Comparison of ENCODE assay signal across 1 cellular context in genomic region chr12:121796855-121797751, GRCh38.
TF ChIP-seq lines count a peak whose summit lies in the region.

No MANE protein-coding gene starts in this region.

TF ChIP-seq in HepG2, 621 proteins besides CTCF, POLR2A, EP300 and RAD21 (continued from another document and continues in another):
- TF ChIP-seq NFAT5 (CRISPR knock-in tag; IDR thresholded peaks at IDR 0.05) (no peak), KLF15 (CRISPR knock-in tag; IDR thresholded peaks at IDR 0.05; ENCODE audit: borderline replicate concordance) (peak; percentile 32; the same call in 1 of the 2 replicates), EED (CRISPR knock-in tag; IDR thresholded peaks at IDR 0.05) (no peak), ZMYM4 (CRISPR knock-in tag; IDR thresholded peaks at IDR 0.05) (no peak; the same call in none of the 2 replicates), AGO2 (optimal IDR thresholded peaks at IDR 0.05; ENCODE audit: low read depth, low read length) (peak; percentile 92), HNF4A (CRISPR knock-in tag; IDR thresholded peaks at IDR 0.05) (peak; percentile 92), TEAD2 (CRISPR knock-in tag; IDR thresholded peaks at IDR 0.05) (no peak), CERS6 (CRISPR knock-in tag; IDR thresholded peaks at IDR 0.05) (no peak), GPN1 (CRISPR knock-in tag; IDR thresholded peaks at IDR 0.05; ENCODE audit: borderline replicate concordance) (no peak), NFIC (IDR thresholded peaks at IDR 0.05; ENCODE audit: low read length) (no peak), SIX4 (CRISPR knock-in tag; IDR thresholded peaks at IDR 0.05) (no peak), PRDM15 (CRISPR knock-in tag; IDR thresholded peaks at IDR 0.05) (no peak), MTA3 (CRISPR knock-in tag; IDR thresholded peaks at IDR 0.05) (no peak), ETV6 (CRISPR knock-in tag; conservative IDR thresholded peaks at IDR 0.05) (no peak), ZHX1 (CRISPR knock-in tag; IDR thresholded peaks at IDR 0.05; ENCODE audit: low read depth) (peak; percentile 77; the same call in 1 of the 2 replicates), ZBTB14 (CRISPR knock-in tag; IDR thresholded peaks at IDR 0.05) (no peak), ARID5B (CRISPR knock-in tag; IDR thresholded peaks at IDR 0.05) (peak; percentile 73), ZC3H13 (CRISPR knock-in tag; IDR thresholded peaks at IDR 0.05) (no peak), ZBTB39 (CRISPR knock-in tag; IDR thresholded peaks at IDR 0.05) (no peak), ZFX (CRISPR knock-in tag; IDR thresholded peaks at IDR 0.05; ENCODE audit: low read depth) (peak; percentile 72; the same call in 1 of the 2 replicates), SNAI1 (CRISPR knock-in tag; IDR thresholded peaks at IDR 0.05; ENCODE audit: borderline replicate concordance) (no peak), GLI4 (CRISPR knock-in tag; IDR thresholded peaks at IDR 0.05; ENCODE audit: borderline replicate concordance) (no peak), ZNF101 (CRISPR knock-in tag; IDR thresholded peaks at IDR 0.05; ENCODE audit: borderline replicate concordance, low read depth) (no peak), ZBTB33 (CRISPR knock-in tag; IDR thresholded peaks at IDR 0.05) (peak; percentile 66; the same call in 1 of the 2 replicates), ZNF263 (CRISPR knock-in tag; IDR thresholded peaks at IDR 0.05) (no peak; the same call in 1 of the 2 replicates)
